In the genomic region with DNA sequence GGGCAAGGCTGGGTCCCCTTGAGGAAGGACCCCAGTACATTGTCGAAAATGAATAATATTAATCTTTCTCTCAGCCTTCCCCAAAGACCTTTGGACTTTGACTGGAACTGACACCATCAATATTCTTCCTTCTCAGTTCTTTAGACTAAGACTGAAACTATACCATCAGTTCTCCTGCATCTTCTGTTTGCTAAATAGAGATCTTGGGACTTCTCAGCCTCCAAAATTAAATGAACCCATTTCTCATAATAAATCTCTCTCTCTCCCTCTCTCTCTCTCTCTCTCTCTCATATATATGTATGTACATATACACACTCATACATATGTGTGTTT, we compare ENCODE assay signal across 27 cellular contexts. TPM values are rescaled to one million over a fixed set of nuclear protein-coding genes. Genes with fewer than 3 reads are reported as not detected.
DNase-seq lines count a peak whose midpoint lies in the region; ATAC-seq, FAIRE-seq and TF ChIP-seq lines count a peak whose summit lies in the region.
"Had no signal": no experiment of that assay in that cellular context is flagged by ENCODE, and none has a peak within 500 bp of the region (broad histone marks: within the 10 kb centered on the region; RNA-seq: fewer than 3 reads in every experiment).

No MANE protein-coding gene starts in this region.

- peaks cover 11% of the 10 kb centered on the region for H3K4me1 Mint-ChIP-seq in Calu3 (ENCODE audit: low read depth, unreplicated experiment)
- no peaks in the 10 kb centered on the region for H3K4me1 Mint-ChIP-seq in neural progenitor cell
- H3K4me1 Mint-ChIP-seq: CD14-positive monocyte; central memory CD8-positive, alpha-beta T cell; immature natural killer cell; neural crest cell; stimulated activated naive CD8-positive, alpha-beta T cell treated with anti-CD3 and anti-CD28 coated beads, Interleukin-15, amount 100 ng/mL, for 72 hours had no signal

- no peak overlapping the region for H3K27ac Mint-ChIP-seq in Calu3 (ENCODE audit: unreplicated experiment)
- H3K27ac Mint-ChIP-seq in neural progenitor cell = no peak overlapping the region
- H3K27ac Mint-ChIP-seq: activated naive CD4-positive, alpha-beta T cell treated with anti-CD3 and anti-CD28 coated beads, Interleukin-2, amount 50 U/mL, for 72 hours; CD14-positive monocyte; immature natural killer cell; stimulated activated naive CD8-positive, alpha-beta T cell treated with anti-CD3 and anti-CD28 coated beads, Interleukin-15, amount 100 ng/mL, for 72 hours had no signal

- no peaks in the 10 kb centered on the region for H3K36me3 ChIP-seq in MM.1S (replicated peaks; ENCODE audit: insufficient read depth, low read length)
- H3K36me3 ChIP-seq in small intestine (ENCODE audit: control insufficient read depth in 2 of 2, insufficient read depth in 2 of 2, low read length in 2 of 2) = no peaks in the 10 kb centered on the region
- H3K36me3 ChIP-seq in neural progenitor cell = no peaks in the 10 kb centered on the region
- H3K36me3 ChIP-seq: MG63, transverse colon had no signal

- FAIRE-seq in small intestine (lab: Jason Lieb, UNC) = no peak
- FAIRE-seq: H54 had no signal

- H3K9me3 Mint-ChIP-seq in Calu3 (ENCODE audit: low read depth, unreplicated experiment) (no peaks in the 10 kb centered on the region), neural progenitor cell (no peaks in the 10 kb centered on the region)
- H3K9me3 Mint-ChIP-seq: activated naive CD4-positive, alpha-beta T cell treated with anti-CD3 and anti-CD28 coated beads, Interleukin-2, amount 50 U/mL, for 72 hours; central memory CD8-positive, alpha-beta T cell; immature natural killer cell; stimulated activated naive CD8-positive, alpha-beta T cell treated with anti-CD3 and anti-CD28 coated beads, Interleukin-15, amount 100 ng/mL, for 72 hours had no signal

- H3K9ac ChIP-seq in MM.1S (ENCODE audit: low read length) (no peak overlapping the region), neural progenitor cell (no peak overlapping the region)

- H3K9me3 ChIP-seq in MM.1S (replicated peaks; ENCODE audit: insufficient read depth, low read length) (no peaks in the 10 kb centered on the region), small intestine (ENCODE audit: control insufficient read depth, low read depth) (no peaks in the 10 kb centered on the region), neural progenitor cell (ENCODE audit: low read depth) (no peaks in the 10 kb centered on the region)
- H3K9me3 ChIP-seq: MG63, transverse colon had no signal

- ATAC-seq in GM18870 (IDR thresholded peaks at IDR 0.05; ENCODE audit: unreplicated experiment) (peak; percentile 42), GM21717 (IDR thresholded peaks at IDR 0.05; ENCODE audit: unreplicated experiment) (peak; percentile 36), HG02973 (IDR thresholded peaks at IDR 0.05; ENCODE audit: unreplicated experiment) (peak; percentile 13)
- ATAC-seq: activated naive CD4-positive, alpha-beta T cell treated with anti-CD3 and anti-CD28 coated beads, Interleukin-2, amount 50 U/mL, for 72 hours; left ventricle myocardium superior; stimulated activated naive CD8-positive, alpha-beta T cell treated with anti-CD3 and anti-CD28 coated beads, Interleukin-15, amount 100 ng/mL, for 72 hours had no signal

- WGBS in small intestine, 3 donors = 45 to 83% (median 79%) methylated on average over 1 of the region's 1 CpG

- H3F3A ChIP-seq in MM.1S (ENCODE audit: insufficient read depth, low read length) = no peaks in the 10 kb centered on the region
- no peaks in the 10 kb centered on the region for H3F3A ChIP-seq in neural progenitor cell (ENCODE audit: low read depth)

- no peaks in the 10 kb centered on the region for H3K27me3 Mint-ChIP-seq in Calu3 (ENCODE audit: unreplicated experiment)
- peaks cover 2% of the 10 kb centered on the region for H3K27me3 Mint-ChIP-seq in neural progenitor cell (ENCODE audit: insufficient read depth, low read depth)
- H3K27me3 Mint-ChIP-seq: central memory CD8-positive, alpha-beta T cell; IgD-negative memory B cell; stimulated activated naive CD8-positive, alpha-beta T cell treated with anti-CD3 and anti-CD28 coated beads, Interleukin-15, amount 100 ng/mL, for 72 hours had no signal

- H3K27ac ChIP-seq in MM.1S (ENCODE audit: low read length) (no peak overlapping the region), small intestine (ENCODE audit: low read depth in 1 of 2, low read length in 1 of 2) (no peak overlapping the region), neural progenitor cell (no peak overlapping the region)
- H3K27ac ChIP-seq: dorsolateral prefrontal cortex, HL-60, skin epidermis, transverse colon had no signal

- H4K20me1 ChIP-seq in MM.1S (ENCODE audit: insufficient read depth, low read length) (no peaks in the 10 kb centered on the region), neural progenitor cell (ENCODE audit: low read depth) (no peaks in the 10 kb centered on the region)

- CTCF ChIA-PET in Calu3 (lab: Charles Lee) = no interaction called here

- intact Hi-C loops in Calu3 (cut with micrococcal nuclease; ENCODE audit: unreplicated experiment) = loop anchor here (10.0 kb wide), 1 partner anchor 348 kb away; no protein-coding TSS in a partner anchor

- H3K4me2 ChIP-seq in MM.1S (ENCODE audit: low read depth, low read length) = peak overlapping the region; percentile 52; the same call in 1 of the 2 replicates
- H3K4me2 ChIP-seq in neural progenitor cell = no peak overlapping the region

- H3K36me3 Mint-ChIP-seq in Calu3 (ENCODE audit: insufficient read depth, unreplicated experiment) (no peaks in the 10 kb centered on the region), neural progenitor cell (no peaks in the 10 kb centered on the region)
- H3K36me3 Mint-ChIP-seq: activated naive CD4-positive, alpha-beta T cell treated with anti-CD3 and anti-CD28 coated beads, Interleukin-2, amount 50 U/mL, for 72 hours; CD14-positive monocyte; immature natural killer cell had no signal

- H3K4me1 ChIP-seq in MM.1S (ENCODE audit: low read length) (peaks cover 3% of the 10 kb centered on the region; the same call in 1 of the 2 replicates), small intestine (ENCODE audit: control insufficient read depth in 2 of 2, insufficient read depth in 1 of 2, low read depth in 1 of 2, low read length in 1 of 2) (no peaks in the 10 kb centered on the region), neural progenitor cell (no peaks in the 10 kb centered on the region)
- H3K4me1 ChIP-seq: transverse colon had no signal

- H2AFZ ChIP-seq in MM.1S (ENCODE audit: low read length) = peak overlapping the region; percentile 70
- H2AFZ ChIP-seq in neural progenitor cell (replicated peaks) = no peak overlapping the region

- H3K79me2 ChIP-seq in MM.1S (ENCODE audit: low read length) (no peaks in the 10 kb centered on the region), neural progenitor cell (ENCODE audit: low read depth) (no peaks in the 10 kb centered on the region)

- H3K27me3 ChIP-seq in MM.1S (replicated peaks; ENCODE audit: insufficient read depth, low read length) (no peaks in the 10 kb centered on the region), small intestine (ENCODE audit: control insufficient read depth in 2 of 2, insufficient read depth in 2 of 2, low read length in 2 of 2) (no peaks in the 10 kb centered on the region), neural progenitor cell (no peaks in the 10 kb centered on the region)
- H3K27me3 ChIP-seq: dorsolateral prefrontal cortex, MG63, transverse colon had no signal

- DNase-seq in MM.1S = no peak
- DNase-seq in small intestine = no peak
- DNase-seq in Calu3 = no peak
- no peak for DNase-seq in foreskin fibroblast
- DNase-seq in neural progenitor cell (ENCODE audit: low spot score) = no peak
- DNase-seq: DMS 273 treated with DMSO at 0.1 percent for 48 hours; dorsolateral prefrontal cortex; immature natural killer cell; left ventricle myocardium superior; MG63; NCI-H1694 treated with DMSO at 0.1 percent for 48 hours; NCI-H774; SHP77; stimulated activated CD4-positive, alpha-beta T cell treated with anti-CD3 and anti-CD28 coated beads, Interleukin-4, amount 100 ng/mL, for 1 hour; stimulated activated naive CD8-positive, alpha-beta T cell treated with anti-CD3 and anti-CD28 coated beads, Interleukin-15, amount 100 ng/mL, for 72 hours; transverse colon had no signal

- no TSS peak for BruUV-seq in Calu3 (replicated peaks; lab: Mats Ljungman, UMichigan)

- H3K9me2 ChIP-seq in MM.1S (replicated peaks; ENCODE audit: insufficient read depth, low read length) = no peaks in the 10 kb centered on the region

- H3K4me3 ChIP-seq in MM.1S (ENCODE audit: low read length) = peak overlapping the region; percentile 11; the same call in 1 of the 2 replicates
- no peak overlapping the region for H3K4me3 ChIP-seq in small intestine (ENCODE audit: low read depth in 1 of 2, low read length in 2 of 2)
- H3K4me3 ChIP-seq in foreskin fibroblast (ENCODE audit: low read depth in 1 of 2, low read length in 2 of 2) = no peak overlapping the region
- no peak overlapping the region for H3K4me3 ChIP-seq in neural progenitor cell
- H3K4me3 ChIP-seq: dorsolateral prefrontal cortex, MG63, skin epidermis, transverse colon had no signal

- TF ChIP-seq CTCF in MM.1S (IDR thresholded peaks at IDR 0.05; ENCODE audit: low read length) = no peak
- no peak for TF ChIP-seq CTCF in Calu3 (IDR thresholded peaks at IDR 0.05; ENCODE audit: unreplicated experiment)
- no peak for TF ChIP-seq CTCF in foreskin fibroblast (IDR thresholded peaks at IDR 0.05; ENCODE audit: low read depth, low read length)
- TF ChIP-seq CTCF in neural progenitor cell (IDR thresholded peaks at IDR 0.05) = no peak

- H3K4me3 Mint-ChIP-seq in Calu3 (ENCODE audit: low read depth, unreplicated experiment) (no peak overlapping the region), neural progenitor cell (no peak overlapping the region)
- H3K4me3 Mint-ChIP-seq: CD14-positive monocyte; central memory CD8-positive, alpha-beta T cell; immature natural killer cell; neural crest cell; stimulated activated naive CD8-positive, alpha-beta T cell treated with anti-CD3 and anti-CD28 coated beads, Interleukin-15, amount 100 ng/mL, for 72 hours had no signal

RNA-seq across cellular contexts. Expression of a gene that starts 39.7 kb away (rescaled TPM):
- polyA plus RNA-seq in small intestine = 1 to 10 TPM; 5.1 to 8.5 (median 5.4) TPM
- total RNA-seq in Calu3 (2022) (23.4 and 25.4 TPM in 2 replicates), neural progenitor cell (ENCODE audit: low replicate concordance) (24.1 and 39.2 TPM in 2 replicates)
